28 cellular contexts compared by ENCODE assay signal in the genomic region with DNA sequence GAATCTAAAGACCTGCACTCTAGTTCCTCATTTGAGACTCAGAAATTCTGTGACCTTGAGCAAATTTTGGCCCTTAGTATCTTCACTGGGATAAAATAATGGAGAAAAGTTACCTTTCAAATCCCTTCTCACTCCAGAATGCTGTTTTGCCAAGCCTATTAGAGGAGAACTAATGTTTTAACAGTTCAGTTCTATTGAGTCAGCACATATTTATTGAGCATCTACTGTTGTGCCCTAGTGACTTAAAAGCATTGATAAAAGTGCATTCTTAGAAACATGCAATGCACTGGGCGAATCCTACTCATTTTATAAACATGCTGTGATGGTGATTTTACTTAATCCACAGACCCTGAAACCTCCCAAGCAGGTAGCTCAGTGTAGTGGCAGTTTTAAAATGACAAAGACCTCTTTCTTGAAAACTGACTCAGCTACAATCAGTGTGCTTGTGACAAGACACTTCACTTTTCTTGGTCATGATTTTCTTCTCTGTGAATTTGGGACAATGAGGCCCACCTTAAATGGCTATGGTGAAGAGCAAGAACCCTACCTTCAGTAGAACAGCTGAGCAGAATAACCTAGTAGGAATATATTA.
A peak's percentile ranks its signal among the peaks of the same experiment; 100 is the strongest.
DNase-seq lines count a peak whose midpoint lies in the region; ATAC-seq, FAIRE-seq and TF ChIP-seq lines count a peak whose summit lies in the region.
"Had no signal": no experiment of that assay in that cellular context is flagged by ENCODE, and none has a peak within 500 bp of the region (broad histone marks: within the 10 kb centered on the region; RNA-seq: fewer than 3 reads in every experiment).

No MANE protein-coding gene starts in this region.

- 0% methylated on average over 1 of the region's 1 CpG for WGBS in HepG2 (ENCODE audit: low lambda C conversion rate)
- 50% methylated on average over 1 of the region's 1 CpG for WGBS in right lobe of liver (ENCODE audit: insufficient coverage, low coverage, low lambda C conversion rate, missing lambda C conversion rate)

- TF ChIP-seq RAD21 in HepG2 (CRISPR knock-in tag; IDR thresholded peaks at IDR 0.05) = no peak

- DNase-seq in HepG2 (ENCODE audit: low spot score) (no peak), right lobe of liver (no peak), MM.1S (peak; percentile 26), caudate nucleus (lab: John Stamatoyannopoulos, UW) (no peak), superior temporal gyrus (ENCODE audit: extremely low spot score) (peak; percentile 32), ecto neural progenitor cell (ENCODE audit: low spot score) (no peak)
- DNase-seq: AML-193; CD4-positive, alpha-beta T cell; H7; HFFc6; NCI-H1092 treated with DMSO at 0.1 percent for 48 hours; NCI-H1436; NCI-H187; NCI-H2171 treated with DMSO at 0.1 percent for 48 hours; NCI-H446; NCI-H524 treated with DMSO at 0.1 percent for 48 hours; NCI-H774; SHP77; T-cell had no signal

- H3K27me3 ChIP-seq in HepG2 (ENCODE audit: control insufficient read depth in 1 of 2, insufficient read depth in 2 of 2, low read length in 2 of 2) (no peaks in the 10 kb centered on the region; a peak in 1 of 5 replicates), right lobe of liver (no peaks in the 10 kb centered on the region), MM.1S (replicated peaks; ENCODE audit: insufficient read depth, low read length) (no peaks in the 10 kb centered on the region)
- H3K27me3 ChIP-seq: BLaER1 treated with 17β-estradiol and CSF1 and Interleukin-3, amounts not matched to agents 10 nM and 100 nM had no signal

- no peak for ATAC-seq in HepG2
- no peak for ATAC-seq in right lobe of liver
- no peak for ATAC-seq in GM19397 (IDR thresholded peaks at IDR 0.05; ENCODE audit: unreplicated experiment)
- no peak for ATAC-seq in GM21619 (IDR thresholded peaks at IDR 0.05; ENCODE audit: unreplicated experiment)
- ATAC-seq: Panc1, T-cell had no signal

- 0 out of 2 replicates have a peak, but pooled peaks cover 4% of the 10 kb centered on the region for H3K4me1 ChIP-seq in HepG2 (ENCODE audit: insufficient read depth, low read length)
- H3K4me1 ChIP-seq in right lobe of liver = peaks cover 0 to 11% (median 3%) of the 10 kb centered on the region in 4 donors
- H3K4me1 ChIP-seq in MM.1S (ENCODE audit: low read length) = peaks cover 43% of the 10 kb centered on the region

- no peak overlapping the region for H2AFZ ChIP-seq in HepG2 (ENCODE audit: low read length)
- peak overlapping the region; percentile 37; the same call in 1 of the 2 replicates for H2AFZ ChIP-seq in MM.1S (ENCODE audit: low read length)

- BruUV-seq in HepG2 (replicated peaks; lab: Mats Ljungman, UMichigan) = no TSS peak

- no peak for TF ChIP-seq EP300 in HepG2 (IDR thresholded peaks at IDR 0.05; ENCODE audit: low read depth in 2 of 2, low read length in 2 of 2)
- TF ChIP-seq EP300 in HepG2 (CRISPR knock-in tag; IDR thresholded peaks at IDR 0.05; ENCODE audit: borderline replicate concordance) = no peak

- in situ Hi-C loops in HepG2 (cut with HindIII; ENCODE audit: extremely low pct_ligation_motif_present, low pct_unique_long_range_greater_than_20kb) = no loop called here

- H3K36me3 ChIP-seq in HepG2 (replicated peaks in 1 of 2; ENCODE audit: control insufficient read depth in 1 of 2, insufficient read depth in 2 of 2, low read length in 2 of 2) (no peaks in the 10 kb centered on the region), right lobe of liver (no peaks in the 10 kb centered on the region), MM.1S (replicated peaks; ENCODE audit: insufficient read depth, low read length) (no peaks in the 10 kb centered on the region)
- H3K36me3 ChIP-seq: BLaER1 treated with 17β-estradiol and CSF1 and Interleukin-3, amounts not matched to agents 10 nM and 100 nM had no signal

- H3F3A ChIP-seq in MM.1S (ENCODE audit: insufficient read depth, low read length) = peaks cover 21% of the 10 kb centered on the region

- POLR2A ChIA-PET in HepG2 (lab: Yijun Ruan, JAX) = no interaction called here

- H3K4me3 ChIP-seq in HepG2 (replicated peaks in 1 of 3; ENCODE audit: insufficient read depth in 1 of 3, low read depth in 2 of 3, low read length in 3 of 3) = no peak overlapping the region
- no peak overlapping the region for H3K4me3 ChIP-seq in right lobe of liver
- no peak overlapping the region for H3K4me3 ChIP-seq in MM.1S (ENCODE audit: low read length)
- H3K4me3 ChIP-seq: BLaER1 treated with 17β-estradiol and CSF1 and Interleukin-3, amounts not matched to agents 10 nM and 100 nM had no signal

- H3K27ac ChIP-seq in HepG2 (ENCODE audit: extremely low read length, insufficient read depth, low read length) (no peak overlapping the region), right lobe of liver (no peak overlapping the region), MM.1S (ENCODE audit: low read length) (peak overlapping the region; percentile 61; the same call in 1 of the 2 replicates), caudate nucleus (ENCODE audit: low read depth, low read length) (peak overlapping the region; percentile 67)
- H3K27ac ChIP-seq: BLaER1 treated with 17β-estradiol and CSF1 and Interleukin-3, amounts not matched to agents 10 nM and 100 nM; RWPE1 had no signal

- no peak for FAIRE-seq in HepG2 (lab: Jason Lieb, UNC)
- FAIRE-seq: A204.1, D721Med, GM18507, HTR-8/SVneo had no signal

- no peak for TF ChIP-seq POLR2A in HepG2 (IDR thresholded peaks at IDR 0.05; ENCODE audit: insufficient read depth in 1 of 2, low read depth in 2 of 2, low read length in 2 of 2)
- no peak for TF ChIP-seq POLR2A in right lobe of liver (IDR thresholded peaks at IDR 0.05)

- TF ChIP-seq CTCF in HepG2 (CRISPR knock-in tag; IDR thresholded peaks at IDR 0.05) (no peak), right lobe of liver (IDR thresholded peaks at IDR 0.05) (no peak), MM.1S (IDR thresholded peaks at IDR 0.05; ENCODE audit: low read length) (no peak)

- no peaks in the 10 kb centered on the region for H3K79me2 ChIP-seq in HepG2 (ENCODE audit: insufficient read depth, low read length)
- H3K79me2 ChIP-seq in MM.1S (ENCODE audit: low read length) = no peaks in the 10 kb centered on the region

- intact Hi-C loops in HepG2 (cut with micrococcal nuclease; ENCODE audit: unreplicated experiment) = no loop called here
- intact Hi-C loops in right lobe of liver (cut with DNase I) = no loop called here

- no peak overlapping the region for H3K4me2 ChIP-seq in HepG2 (ENCODE audit: low read depth, low read length)
- peak overlapping the region; percentile 19; the same call in 1 of the 2 replicates for H3K4me2 ChIP-seq in MM.1S (ENCODE audit: low read depth, low read length)

- H3K9ac ChIP-seq in HepG2 (ENCODE audit: insufficient read depth, low read depth, low read length) (no peak overlapping the region), MM.1S (ENCODE audit: low read length) (peak overlapping the region; percentile 8; the same call in 1 of the 2 replicates)
- H3K9ac ChIP-seq: BLaER1 treated with 17β-estradiol and CSF1 and Interleukin-3, amounts not matched to agents 10 nM and 100 nM had no signal

- no peaks in the 10 kb centered on the region for H4K20me1 ChIP-seq in HepG2 (ENCODE audit: insufficient read depth, low read length)
- no peaks in the 10 kb centered on the region for H4K20me1 ChIP-seq in MM.1S (ENCODE audit: insufficient read depth, low read length)
- H4K20me1 ChIP-seq: BLaER1 treated with 17β-estradiol and CSF1 and Interleukin-3, amounts not matched to agents 10 nM and 100 nM had no signal

- CTCF ChIA-PET in HepG2 (lab: Yijun Ruan, JAX; ENCODE audit: low intra/inter-chr PET ratio, low total read pairs) = interaction anchor here (1.5 kb wide), 1 partner anchor 481 kb away, joined by 4 read pairs; no protein-coding TSS in a partner anchor

- H3K9me3 ChIP-seq in HepG2 (ENCODE audit: low read length) (no peaks in the 10 kb centered on the region), right lobe of liver (no peaks in the 10 kb centered on the region), MM.1S (replicated peaks; ENCODE audit: insufficient read depth, low read length) (no peaks in the 10 kb centered on the region)

- H3K9me2 ChIP-seq in MM.1S (replicated peaks; ENCODE audit: insufficient read depth, low read length) = no peaks in the 10 kb centered on the region

TF ChIP-seq in HepG2, 621 proteins besides CTCF, POLR2A, EP300 and RAD21:
- TF ChIP-seq POLR2AphosphoS5 (IDR thresholded peaks at IDR 0.05; ENCODE audit: low read depth, low read length) (no peak), MAFK (conservative IDR thresholded peaks at IDR 0.05 in 1 of 2, IDR thresholded peaks at IDR 0.05 in 1 of 2; ENCODE audit: low read length in 2 of 2) (peak; percentile 38 to 56; a peak in 2 of 4 replicates), ZNF780A (CRISPR knock-in tag; IDR thresholded peaks at IDR 0.05) (no peak), ZNF746 (CRISPR knock-in tag; IDR thresholded peaks at IDR 0.05) (no peak), TRIM24 (CRISPR knock-in tag; IDR thresholded peaks at IDR 0.05) (no peak), RARG (CRISPR knock-in tag; IDR thresholded peaks at IDR 0.05; ENCODE audit: low read depth) (no peak)
- TF ChIP-seq, protein P1, sequence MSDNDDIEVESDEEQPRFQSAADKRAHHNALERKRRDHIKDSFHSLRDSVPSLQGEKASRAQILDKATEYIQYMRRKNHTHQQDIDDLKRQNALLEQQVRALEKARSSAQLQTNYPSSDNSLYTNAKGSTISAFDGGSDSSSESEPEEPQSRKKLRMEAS (IDR thresholded peaks at IDR 0.05) = no peak
TF ChIP-seq in HepG2: peak in this region for 1.

Comparison
In these comparisons a context has a peak if more than half of its experiments do, and no peak if none do; other contexts are left out.
1. DNase-seq: peak in MM.1S (single experiment) and superior temporal gyrus (single experiment); none in HepG2 (single experiment), right lobe of liver (0 of 3), caudate nucleus (0 of 61) and ecto neural progenitor cell (single experiment).
2. H3K27ac ChIP-seq: peak in MM.1S (single experiment) and caudate nucleus (single experiment); none in HepG2 (single experiment) and right lobe of liver (0 of 3).